10 cellular contexts compared by ENCODE assay signal in genomic region chrX:115892056-115892708, GRCh38.
A peak's percentile ranks its signal among the peaks of the same experiment; 100 is the strongest.
DNase-seq lines count a peak whose midpoint lies in the region; ATAC-seq, FAIRE-seq and TF ChIP-seq lines count a peak whose summit lies in the region.
"Had no signal": no experiment of that assay in that cellular context is flagged by ENCODE, and none has a peak within 500 bp of the region (broad histone marks: within the 10 kb centered on the region; RNA-seq: fewer than 3 reads in every experiment).

No MANE protein-coding gene starts in this region.

- H3K4me1 Mint-ChIP-seq in type B pancreatic cell (ENCODE audit: unreplicated experiment) (no peaks in the 10 kb centered on the region), T-helper 17 cell (no peaks in the 10 kb centered on the region)

- H3K27ac ChIP-seq in GM12878 (ENCODE audit: control insufficient read depth, insufficient read depth) = no peak overlapping the region
- H3K27ac ChIP-seq in effector memory CD4-positive, alpha-beta T cell (ENCODE audit: insufficient read depth, low read length, poor library complexity, severe bottlenecking) = no peak overlapping the region

- no peak overlapping the region; the same call in 1 of the 2 replicates for H3K9ac ChIP-seq in GM12878 (ENCODE audit: control insufficient read depth, insufficient read depth, low read length)

- RAD21 ChIA-PET in GM12878 (lab: Charles Lee; ENCODE audit: unreplicated experiment) = interaction anchor here (0.9 kb wide), 1 partner anchor 49 kb away, joined by 3 read pairs; no protein-coding TSS in a partner anchor

- intact Hi-C loops in GM12878 (cut with micrococcal nuclease; ENCODE audit: unreplicated experiment) = no loop called here

- no peaks in the 10 kb centered on the region for H3K27me3 ChIP-seq in GM12878 (replicated peaks in 1 of 2; ENCODE audit: control insufficient read depth in 2 of 2, insufficient read depth in 2 of 2, low read length in 1 of 2)
- H3K27me3 ChIP-seq in effector memory CD4-positive, alpha-beta T cell (replicated peaks; ENCODE audit: control insufficient read depth, insufficient read depth, low read length, poor library complexity, severe bottlenecking) = no peaks in the 10 kb centered on the region
- H3K27me3 ChIP-seq: adrenal gland had no signal

- ATAC-seq in GM12878 (no peak), left lobe of liver (peak; percentile 88), T-helper 17 cell (no peak), GM19395 (IDR thresholded peaks at IDR 0.05; ENCODE audit: unreplicated experiment) (no peak)

- TF ChIP-seq CTCF in GM12878 (IDR thresholded peaks at IDR 0.05 in 2 of 3, conservative IDR thresholded peaks at IDR 0.05 in 1 of 3; ENCODE audit: control insufficient read depth in 2 of 3, extremely low read depth in 1 of 3, insufficient read depth in 1 of 3, low read depth in 3 of 3, low read length in 3 of 3) (no peak), type B pancreatic cell (conservative IDR thresholded peaks at IDR 0.05) (no peak)

- H3K27me3 Mint-ChIP-seq in type B pancreatic cell (no peaks in the 10 kb centered on the region), T-helper 17 cell (no peaks in the 10 kb centered on the region)

- no peak overlapping the region for H3K4me3 Mint-ChIP-seq in type B pancreatic cell
- H3K4me3 Mint-ChIP-seq in T-helper 17 cell = no peak overlapping the region
- H3K4me3 Mint-ChIP-seq: natural killer cell treated with Interleukin-12 subunit alpha and Interleukin-12 subunit beta and Interleukin-15 and Interleukin-18, amount 100 ng/mL, for 72 hours had no signal

- TF ChIP-seq EP300 in GM12878 (IDR thresholded peaks at IDR 0.05; ENCODE audit: borderline replicate concordance in 1 of 2, control insufficient read depth in 1 of 2, low read depth in 2 of 2, low read length in 2 of 2) = no peak

- POLR2A ChIA-PET in GM12878 (lab: Charles Lee) = no interaction called here

- H3K79me2 ChIP-seq in GM12878 (ENCODE audit: control insufficient read depth, insufficient read depth, low read length) = no peaks in the 10 kb centered on the region

- WGBS in GM12878 (ENCODE audit: insufficient coverage, insufficient replicate concordance, low lambda C conversion rate, missing lambda C conversion rate) = 79% methylated on average over 7 of the region's 7 CpGs

- H3K27ac Mint-ChIP-seq in type B pancreatic cell (no peak overlapping the region), T-helper 17 cell (no peak overlapping the region)

- TF ChIP-seq RAD21 in GM12878 (IDR thresholded peaks at IDR 0.05; ENCODE audit: insufficient read depth, low read depth, low read length) = no peak

- DNase-seq in NCI-H1694 (lab: John Stamatoyannopoulos, UW) (peak; percentile 6), NCI-H1694 treated with DMSO at 0.1 percent for 48 hours (lab: John Stamatoyannopoulos, UW) (no peak), GM12878 (ENCODE audit: low read depth, low spot score) (no peak), left lobe of liver (ENCODE audit: low spot score) (no peak), type B pancreatic cell (ENCODE audit: extremely low spot score, unreplicated experiment) (peak; percentile 22), T-helper 17 cell (no peak)
- no peak for DNase-seq in effector memory CD4-positive, alpha-beta T cell

- no peak for FAIRE-seq in GM12878 (lab: Jason Lieb, UNC)

- H3K4me3 ChIP-seq in GM12878 = no peak overlapping the region
- no peak overlapping the region for H3K4me3 ChIP-seq in effector memory CD4-positive, alpha-beta T cell (ENCODE audit: insufficient read depth, low read depth, low read length, poor library complexity, severe bottlenecking)

- peaks cover 6% of the 10 kb centered on the region; the same call in 1 of the 2 replicates for H3K4me1 ChIP-seq in GM12878 (ENCODE audit: control insufficient read depth, insufficient read depth, low read length)
- H3K4me1 ChIP-seq in effector memory CD4-positive, alpha-beta T cell (ENCODE audit: control insufficient read depth, insufficient read depth, low read length, poor library complexity, severe bottlenecking) = peaks cover 3% of the 10 kb centered on the region

- SMC1A ChIA-PET in GM12878 (lab: Charles Lee; ENCODE audit: uncharacterized antibody, unreplicated experiment) = interaction anchor here (2.0 kb wide), 1 partner anchor 56 kb away, joined by 5 read pairs; no protein-coding TSS in a partner anchor

- in situ Hi-C loops in GM12878 (cut with MboI) = no loop called here

- no peaks in the 10 kb centered on the region for H4K20me1 ChIP-seq in GM12878 (ENCODE audit: control insufficient read depth, insufficient read depth)

- peaks cover 12% of the 10 kb centered on the region for H3K9me3 Mint-ChIP-seq in type B pancreatic cell
- H3K9me3 Mint-ChIP-seq: natural killer cell treated with Interleukin-12 subunit alpha and Interleukin-12 subunit beta and Interleukin-15 and Interleukin-18, amount 100 ng/mL, for 72 hours had no signal

- peaks cover 37% of the 10 kb centered on the region for H3K36me3 Mint-ChIP-seq in type B pancreatic cell
- no peaks in the 10 kb centered on the region for H3K36me3 Mint-ChIP-seq in T-helper 17 cell (ENCODE audit: low read depth)
- H3K36me3 Mint-ChIP-seq: natural killer cell treated with Interleukin-12 subunit alpha and Interleukin-12 subunit beta and Interleukin-15 and Interleukin-18, amount 100 ng/mL, for 72 hours had no signal

- CTCF ChIA-PET in GM12878 (lab: Yijun Ruan, JAX) = no interaction called here

- H3K36me3 ChIP-seq in GM12878 (ENCODE audit: control insufficient read depth in 2 of 2, insufficient read depth in 2 of 2, low read length in 1 of 2) = no peaks in the 10 kb centered on the region
- H3K36me3 ChIP-seq in effector memory CD4-positive, alpha-beta T cell (ENCODE audit: control insufficient read depth, insufficient read depth, low read length) = no peaks in the 10 kb centered on the region
- H3K36me3 ChIP-seq: adrenal gland had no signal

- H3K9me3 ChIP-seq in GM12878 (replicated peaks; ENCODE audit: control insufficient read depth, insufficient read depth, low read length) (no peaks in the 10 kb centered on the region; the same call in 2 of the 3 replicates), T-helper 17 cell (ENCODE audit: control insufficient read depth, low read length, poor library complexity, severe bottlenecking) (no peaks in the 10 kb centered on the region)
- H3K9me3 ChIP-seq in effector memory CD4-positive, alpha-beta T cell (ENCODE audit: control insufficient read depth, low read length) = no peaks in the 10 kb centered on the region
- H3K9me3 ChIP-seq: adrenal gland had no signal

- no peak for TF ChIP-seq POLR2A in GM12878 (IDR thresholded peaks at IDR 0.05; ENCODE audit: low read depth, low read length)

- H3K4me2 ChIP-seq in GM12878 (ENCODE audit: control insufficient read depth, insufficient read depth) = peak overlapping the region; percentile 60; the same call in 1 of the 2 replicates

- no TSS peak for BruUV-seq in GM12878 (replicated peaks; lab: Mats Ljungman, UMichigan)

- H2AFZ ChIP-seq in GM12878 (ENCODE audit: control insufficient read depth, low read depth, low read length) = peak overlapping the region; percentile 74

TF ChIP-seq in GM12878, 131 proteins besides CTCF, POLR2A, EP300 and RAD21:
- TF ChIP-seq ZNF217 (IDR thresholded peaks at IDR 0.05) (no peak), RCOR1 (conservative IDR thresholded peaks at IDR 0.05; ENCODE audit: low read depth, low read length) (no peak), BRCA1 (IDR thresholded peaks at IDR 0.05; ENCODE audit: low read depth, low read length) (no peak), GATAD2B (conservative IDR thresholded peaks at IDR 0.05; ENCODE audit: low read depth) (no peak), ZNF384 (IDR thresholded peaks at IDR 0.05; ENCODE audit: borderline replicate concordance, low read depth, low read length) (no peak)
- TF ChIP-seq, protein P1, sequence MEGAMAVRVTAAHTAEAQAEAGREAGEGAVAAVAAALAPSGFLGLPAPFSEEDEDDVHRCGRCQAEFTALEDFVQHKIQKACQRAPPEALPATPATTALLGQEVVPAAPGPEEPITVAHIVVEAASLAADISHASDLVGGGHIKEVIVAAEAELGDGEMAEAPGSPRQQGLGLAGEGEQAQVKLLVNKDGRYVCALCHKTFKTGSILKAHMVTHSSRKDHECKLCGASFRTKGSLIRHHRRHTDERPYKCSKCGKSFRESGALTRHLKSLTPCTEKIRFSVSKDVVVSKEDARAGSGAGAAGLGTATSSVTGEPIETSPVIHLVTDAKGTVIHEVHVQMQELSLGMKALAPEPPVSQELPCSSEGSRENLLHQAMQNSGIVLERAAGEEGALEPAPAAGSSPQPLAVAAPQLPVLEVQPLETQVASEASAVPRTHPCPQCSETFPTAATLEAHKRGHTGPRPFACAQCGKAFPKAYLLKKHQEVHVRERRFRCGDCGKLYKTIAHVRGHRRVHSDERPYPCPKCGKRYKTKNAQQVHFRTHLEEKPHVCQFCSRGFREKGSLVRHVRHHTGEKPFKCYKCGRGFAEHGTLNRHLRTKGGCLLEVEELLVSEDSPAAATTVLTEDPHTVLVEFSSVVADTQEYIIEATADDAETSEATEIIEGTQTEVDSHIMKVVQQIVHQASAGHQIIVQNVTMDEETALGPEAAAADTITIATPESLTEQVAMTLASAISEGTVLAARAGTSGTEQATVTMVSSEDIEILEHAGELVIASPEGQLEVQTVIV (IDR thresholded peaks at IDR 0.05; ENCODE audit: borderline replicate concordance, partially characterized antibody) = no peak
- TF ChIP-seq, protein P2, sequence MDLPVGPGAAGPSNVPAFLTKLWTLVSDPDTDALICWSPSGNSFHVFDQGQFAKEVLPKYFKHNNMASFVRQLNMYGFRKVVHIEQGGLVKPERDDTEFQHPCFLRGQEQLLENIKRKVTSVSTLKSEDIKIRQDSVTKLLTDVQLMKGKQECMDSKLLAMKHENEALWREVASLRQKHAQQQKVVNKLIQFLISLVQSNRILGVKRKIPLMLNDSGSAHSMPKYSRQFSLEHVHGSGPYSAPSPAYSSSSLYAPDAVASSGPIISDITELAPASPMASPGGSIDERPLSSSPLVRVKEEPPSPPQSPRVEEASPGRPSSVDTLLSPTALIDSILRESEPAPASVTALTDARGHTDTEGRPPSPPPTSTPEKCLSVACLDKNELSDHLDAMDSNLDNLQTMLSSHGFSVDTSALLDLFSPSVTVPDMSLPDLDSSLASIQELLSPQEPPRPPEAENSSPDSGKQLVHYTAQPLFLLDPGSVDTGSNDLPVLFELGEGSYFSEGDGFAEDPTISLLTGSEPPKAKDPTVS (IDR thresholded peaks at IDR 0.05; ENCODE audit: low read depth, low read length) = no peak
TF ChIP-seq in GM12878: peak in this region for 0.

Comparison
In these comparisons a context has a peak if more than half of its experiments do, and no peak if none do; other contexts are left out.
1. DNase-seq: peak in NCI-H1694 (single experiment) and type B pancreatic cell (single experiment); none in NCI-H1694 treated with DMSO at 0.1 percent for 48 hours (single experiment), GM12878 (single experiment), left lobe of liver (single experiment), T-helper 17 cell (0 of 3) and effector memory CD4-positive, alpha-beta T cell (0 of 3).